10 cellular contexts compared by ENCODE assay signal in the genomic region with DNA sequence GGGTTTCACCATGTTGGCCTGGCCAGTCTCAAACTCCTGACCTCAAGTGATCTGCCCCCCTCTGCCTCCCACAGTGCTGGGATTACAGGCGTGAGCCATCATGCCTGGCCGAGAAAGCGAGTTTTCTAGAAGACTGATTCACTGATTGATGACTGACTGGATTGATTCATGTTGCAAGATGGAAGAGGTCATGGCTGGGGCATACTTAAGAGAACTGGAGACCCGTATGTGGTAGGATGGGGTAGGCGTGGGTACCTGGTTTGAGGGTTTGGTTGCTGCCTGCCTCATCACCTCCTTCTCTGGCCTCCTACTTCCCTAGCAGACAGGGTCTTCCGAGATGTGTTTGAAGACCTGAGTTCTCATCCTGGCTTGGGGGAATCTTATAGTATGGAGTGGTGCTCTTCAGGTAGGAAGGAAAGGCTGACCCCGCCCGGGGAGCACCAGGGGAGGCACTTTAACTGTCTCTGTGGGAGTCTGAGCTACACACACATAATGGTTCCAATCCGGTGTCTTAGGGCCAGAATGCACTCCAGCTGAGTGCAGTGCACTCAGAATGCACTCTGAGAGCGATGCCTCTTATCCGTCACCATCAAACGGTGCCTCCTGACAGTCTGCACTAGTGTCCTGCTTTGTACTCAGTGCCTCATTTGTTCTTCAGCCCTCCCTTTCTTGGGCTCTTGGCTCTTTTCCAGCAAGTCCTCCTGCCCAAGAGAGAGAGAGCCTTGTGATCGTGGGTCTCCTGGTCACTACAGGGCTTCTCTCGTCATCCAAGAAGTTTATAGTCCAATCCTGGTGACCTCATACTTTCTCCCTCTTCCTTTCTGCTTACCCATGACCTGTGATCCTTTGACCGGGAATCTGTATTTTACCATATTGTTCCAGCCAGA. TPM values are rescaled to one million over a fixed set of nuclear protein-coding genes. Genes with fewer than 3 reads are reported as not detected.
DNase-seq lines count a peak whose midpoint lies in the region; TF ChIP-seq lines count a peak whose summit lies in the region.
"Had no signal": no experiment of that assay in that cellular context is flagged by ENCODE, and none has a peak within 500 bp of the region (broad histone marks: within the 10 kb centered on the region; RNA-seq: fewer than 3 reads in every experiment).

No MANE protein-coding gene starts in this region.

- H3K79me2 ChIP-seq in mammary epithelial cell (ENCODE audit: insufficient read depth, low read length): peaks cover 97% of the 10 kb centered on the region

- H3K36me3 ChIP-seq in mammary epithelial cell (ENCODE audit: insufficient read depth, low read length): peaks cover 19% of the 10 kb centered on the region
- peaks cover 0 to 14% (median 5%) of the 10 kb centered on the region in 4 donors for H3K36me3 ChIP-seq in transverse colon

- dilution Hi-C loops in mammary epithelial cell (cut with HindIII; ENCODE audit: low sequenced_read_pairs): no loop called here

- no peaks in the 10 kb centered on the region for H3K9me3 Mint-ChIP-seq in activated naive CD4-positive, alpha-beta T cell treated with anti-CD3 and anti-CD28 coated beads, Interleukin-2, amount 10 ng/mL, durations not matched to agents 7 days and 5 days

- peak overlapping the region; percentile 9 for H3K4me3 Mint-ChIP-seq in activated naive CD4-positive, alpha-beta T cell treated with anti-CD3 and anti-CD28 coated beads, Interleukin-2, amount 10 ng/mL, durations not matched to agents 7 days and 5 days

- H3K27me3 ChIP-seq in mammary epithelial cell (ENCODE audit: insufficient read depth, low read length) (no peaks in the 10 kb centered on the region), transverse colon (no peaks in the 10 kb centered on the region)

- CTCF ChIA-PET in activated naive CD4-positive, alpha-beta T cell treated with anti-CD3 and anti-CD28 coated beads, Interleukin-2, amount 10 ng/mL, durations not matched to agents 7 days and 5 days (lab: Charles Lee): no interaction called here
- CTCF ChIA-PET in mammary epithelial cell (lab: Charles Lee; ENCODE audit: low non-redundant PET): no interaction called here

- peak overlapping the region; percentile 88 for H3K27ac Mint-ChIP-seq in activated naive CD4-positive, alpha-beta T cell treated with anti-CD3 and anti-CD28 coated beads, Interleukin-2, amount 10 ng/mL, durations not matched to agents 7 days and 5 days

- no peaks in the 10 kb centered on the region for H4K20me1 ChIP-seq in mammary epithelial cell (ENCODE audit: insufficient read depth, low read length)

- peaks cover 5% of the 10 kb centered on the region for H3K27me3 Mint-ChIP-seq in activated naive CD4-positive, alpha-beta T cell treated with anti-CD3 and anti-CD28 coated beads, Interleukin-2, amount 10 ng/mL, durations not matched to agents 7 days and 5 days

- TF ChIP-seq POLR2A in transverse colon (IDR thresholded peaks at IDR 0.05): no peak

- H2AFZ ChIP-seq in mammary epithelial cell (ENCODE audit: low read depth, low read length): no peak overlapping the region

- no peak overlapping the region for H3K9ac ChIP-seq in mammary epithelial cell (ENCODE audit: insufficient read depth, low read length)

- H3K9me3 ChIP-seq in mammary epithelial cell (replicated peaks; ENCODE audit: insufficient read depth, low read length) (no peaks in the 10 kb centered on the region), transverse colon (no peaks in the 10 kb centered on the region)

- H3K4me1 Mint-ChIP-seq in activated naive CD4-positive, alpha-beta T cell treated with anti-CD3 and anti-CD28 coated beads, Interleukin-2, amount 10 ng/mL, durations not matched to agents 7 days and 5 days: peaks cover 93% of the 10 kb centered on the region

- 68% methylated on average over 15 of the region's 15 CpGs for WGBS in mammary epithelial cell (ENCODE audit: low coverage, missing lambda C conversion rate)
- 27 to 75% methylated on average over 3 to 15 of the region's 15 CpGs for WGBS in transverse colon (ENCODE audit: low coverage in 1 of 2), 2 donors

- TF ChIP-seq CTCF in mammary epithelial cell (conservative IDR thresholded peaks at IDR 0.05 in 1 of 2, IDR thresholded peaks at IDR 0.05 in 1 of 2; ENCODE audit: extremely low read depth in 1 of 2, insufficient read depth in 1 of 2, low read depth in 1 of 2, low read length in 2 of 2) (no peak), transverse colon (IDR thresholded peaks at IDR 0.05) (no peak)

- TF ChIP-seq EP300 in transverse colon (IDR thresholded peaks at IDR 0.05; ENCODE audit: low read depth): no peak

- peaks cover 43% of the 10 kb centered on the region for H3K36me3 Mint-ChIP-seq in activated naive CD4-positive, alpha-beta T cell treated with anti-CD3 and anti-CD28 coated beads, Interleukin-2, amount 10 ng/mL, durations not matched to agents 7 days and 5 days

- no TSS peak for BruUV-seq in mammary epithelial cell (replicated peaks; lab: Mats Ljungman, UMichigan)

- in situ Hi-C loops in mammary epithelial cell (cut with MboI; ENCODE audit: low sequenced_read_pairs in 2 of 2) (no loop called here), transverse colon (cut with MboI; ENCODE audit: low pct_ligation_motif_present in 1 of 4, low pct_unique_long_range_greater_than_20kb in 1 of 4, low sequenced_read_pairs in 3 of 4) (no loop called here)

- no peak for DNase-seq in activated naive CD4-positive, alpha-beta T cell treated with anti-CD3 and anti-CD28 coated beads, Interleukin-2, amount 10 ng/mL, durations not matched to agents 7 days and 5 days
- DNase-seq in activated naive CD4-positive, alpha-beta T cell (lab: John Stamatoyannopoulos, UW): no peak
- DNase-seq in mammary epithelial cell: peak; percentile 85
- peak; percentile 87 for DNase-seq in medulla oblongata (ENCODE audit: extremely low spot score)
- no peak for DNase-seq in transverse colon
- no peak for DNase-seq in D341Med (ENCODE audit: low spot score)
- DNase-seq in HCEC 1CT: no peak
- DNase-seq in cerebellar cortex (ENCODE audit: low spot score): no peak
- DNase-seq: KBM-7 had no signal

- H3K27ac ChIP-seq in mammary epithelial cell (ENCODE audit: insufficient read depth, low read depth, low read length) (peak overlapping the region; percentile 89), transverse colon (peak overlapping the region; percentile 67 to 91 (median 88))
- H3K27ac ChIP-seq: VCaP had no signal

- H3K4me2 ChIP-seq in mammary epithelial cell (ENCODE audit: insufficient read depth, low read depth, low read length): no peak overlapping the region

- intact Hi-C loops in mammary epithelial cell (cut with micrococcal nuclease): no loop called here
- intact Hi-C loops in transverse colon (cut with DNase I; ENCODE audit: low total_unique reads): no loop called here

- H3K4me3 ChIP-seq in mammary epithelial cell (replicated peaks in 1 of 3; ENCODE audit: insufficient read depth in 1 of 3, low read depth in 2 of 3, low read length in 3 of 3): no peak overlapping the region
- H3K4me3 ChIP-seq in transverse colon: no peak overlapping the region

- H3K4me1 ChIP-seq in mammary epithelial cell (ENCODE audit: insufficient read depth, low read length) (peaks cover 86% of the 10 kb centered on the region), transverse colon (peaks cover 62 to 89% (median 86%) of the 10 kb centered on the region in 4 donors)

RNA-seq across cellular contexts. Expression of gene PLEKHG3, which starts 19.7 kb away (rescaled TPM):
- total RNA-seq in mammary epithelial cell (100 to 1,000 TPM in 1 of 2 donors, 10 to 100 TPM in 1; 47.8 to 137 TPM), transverse colon (100 to 1,000 TPM in 2 of 4 donors, 10 to 100 TPM in 2; 58.1 to 273 (median 94.7) TPM)
- 68.7 TPM for polyA plus RNA-seq in mammary epithelial cell
- 80.7 TPM for polyA minus RNA-seq in mammary epithelial cell

Comparison
In these comparisons a context has a peak if more than half of its experiments do, and no peak if none do; other contexts are left out.
1. DNase-seq: peak in mammary epithelial cell (single experiment) and medulla oblongata (single experiment); none in activated naive CD4-positive, alpha-beta T cell treated with anti-CD3 and anti-CD28 coated beads, Interleukin-2, amount 10 ng/mL, durations not matched to agents 7 days and 5 days (single experiment), activated naive CD4-positive, alpha-beta T cell (0 of 4), transverse colon (single experiment), D341Med (single experiment), HCEC 1CT (single experiment) and cerebellar cortex (single experiment).